ENCODE assay signal across 18 cellular contexts in the genomic region with DNA sequence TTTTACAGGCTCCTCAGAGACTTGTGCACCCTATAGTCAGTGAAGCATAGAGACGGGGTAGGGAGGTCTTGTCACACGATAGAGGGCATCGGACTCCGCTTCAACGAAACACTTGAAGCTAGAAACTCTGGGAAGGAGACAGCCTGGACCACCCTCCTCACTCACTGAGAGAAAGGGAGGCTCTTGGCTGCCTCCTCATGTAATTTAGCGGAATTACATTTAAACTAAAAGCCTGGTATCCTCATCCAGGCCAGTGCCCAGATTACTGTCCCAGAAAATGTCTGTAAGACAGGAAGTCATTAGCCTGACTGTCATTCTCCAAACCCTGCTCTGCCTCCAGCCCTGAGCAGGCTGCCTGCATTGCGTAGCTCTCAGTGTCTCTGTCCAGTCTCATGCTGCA. TPM values are rescaled to one million over a fixed set of nuclear protein-coding genes. Genes with fewer than 3 reads are reported as not detected.
DNase-seq lines count a peak whose midpoint lies in the region; ATAC-seq, FAIRE-seq and TF ChIP-seq lines count a peak whose summit lies in the region.
"Had no signal": no experiment of that assay in that cellular context is flagged by ENCODE, and none has a peak within 500 bp of the region (broad histone marks: within the 10 kb centered on the region; RNA-seq: fewer than 3 reads in every experiment).

No MANE protein-coding gene starts in this region.

- no peaks in the 10 kb centered on the region for H3K27me3 ChIP-seq in testis
- H3K27me3 ChIP-seq: thyroid gland had no signal

- intact Hi-C loops in testis (cut with DNase I; ENCODE audit: low total_unique reads): no loop called here

- no peaks in the 10 kb centered on the region for H3K4me1 Mint-ChIP-seq in neural crest cell
- H3K4me1 Mint-ChIP-seq: activated CD4-positive, alpha-beta T cell treated with anti-CD3 and anti-CD28 coated beads, Interleukin-2, amount 10 ng/mL, durations not matched to agents 24 days and 14 days had no signal

- TF ChIP-seq CTCF in choroid plexus epithelial cell (conservative IDR thresholded peaks at IDR 0.05; ENCODE audit: low read depth, low read length) (peak; percentile 40), neural crest cell (conservative IDR thresholded peaks at IDR 0.05) (peak; percentile 49), testis (IDR thresholded peaks at IDR 0.05) (no peak)

- H3K4me3 Mint-ChIP-seq in neural crest cell: no peak overlapping the region
- H3K4me3 Mint-ChIP-seq: activated CD4-positive, alpha-beta T cell treated with anti-CD3 and anti-CD28 coated beads, Interleukin-2, amount 10 ng/mL, durations not matched to agents 24 days and 14 days had no signal

- H3K36me3 Mint-ChIP-seq in neural crest cell (ENCODE audit: low read depth): peaks cover 4% of the 10 kb centered on the region

- ATAC-seq in HG02571 (IDR thresholded peaks at IDR 0.05; ENCODE audit: unreplicated experiment): no peak

- no peak for FAIRE-seq in GM12892 (lab: Jason Lieb, UNC)
- FAIRE-seq: bronchial epithelial cell, kidney had no signal

- no peaks in the 10 kb centered on the region for H3K9me3 ChIP-seq in testis
- H3K9me3 ChIP-seq: thyroid gland had no signal

- no peak overlapping the region for H3K4me3 ChIP-seq in choroid plexus epithelial cell (ENCODE audit: low read depth, low read length)
- no peak overlapping the region for H3K4me3 ChIP-seq in testis
- H3K4me3 ChIP-seq: SK-N-MC, thyroid gland had no signal

- WGBS in testis, 2 donors: 73 to 97% methylated on average over 7 of the region's 7 CpGs

- H3K9me3 Mint-ChIP-seq in neural crest cell: no peaks in the 10 kb centered on the region
- H3K9me3 Mint-ChIP-seq: activated CD4-positive, alpha-beta T cell treated with anti-CD3 and anti-CD28 coated beads, Interleukin-2, amount 10 ng/mL, durations not matched to agents 24 days and 14 days; activated T-helper 2 cell treated with anti-CD3 and anti-CD28 coated beads, Interferon-gamma antibody, Interleukin-2, Interleukin-4, amounts not matched to agents 10 μg/mL and 5 μg/mL and 100 μg/mL, durations not matched to agents 14 hours and 24 hours and 36 hours had no signal

- peak; percentile 32 for DNase-seq in DMS 273 (lab: John Stamatoyannopoulos, UW; ENCODE audit: unreplicated experiment)
- DNase-seq in DMS 273 treated with DMSO at 0.1 percent for 48 hours (lab: John Stamatoyannopoulos, UW): no peak
- peak; percentile 34 for DNase-seq in NAMALWA (ENCODE audit: low spot score)
- DNase-seq in choroid plexus epithelial cell (ENCODE audit: low read depth): no peak
- peak; percentile 12 for DNase-seq in neural crest cell (ENCODE audit: low read depth, low spot score)
- DNase-seq in GM12892 (ENCODE audit: insufficient read length): no peak
- DNase-seq in testis: no peak
- DNase-seq: activated CD4-positive, alpha-beta T cell treated with anti-CD3 and anti-CD28 coated beads, Interleukin-2, amount 10 ng/mL, durations not matched to agents 24 days and 14 days; DMS153; kidney; MV-4-11; NCI-H69 had no signal

- H3K27ac ChIP-seq in testis: no peak overlapping the region
- H3K27ac ChIP-seq: SK-N-MC, thyroid gland had no signal

- H3K27ac Mint-ChIP-seq in neural crest cell (ENCODE audit: unreplicated experiment): no peak overlapping the region
- H3K27ac Mint-ChIP-seq: activated CD4-positive, alpha-beta T cell treated with anti-CD3 and anti-CD28 coated beads, Interleukin-2, amount 10 ng/mL, durations not matched to agents 24 days and 14 days; activated T-helper 2 cell treated with anti-CD3 and anti-CD28 coated beads, Interferon-gamma antibody, Interleukin-2, Interleukin-4, amounts not matched to agents 10 μg/mL and 5 μg/mL and 100 μg/mL, durations not matched to agents 14 hours and 24 hours and 36 hours had no signal

- no peaks in the 10 kb centered on the region for H3K27me3 Mint-ChIP-seq in neural crest cell (ENCODE audit: low read depth)
- H3K27me3 Mint-ChIP-seq: activated CD4-positive, alpha-beta T cell treated with anti-CD3 and anti-CD28 coated beads, Interleukin-2, amount 10 ng/mL, durations not matched to agents 24 days and 14 days had no signal

- no peaks in the 10 kb centered on the region for H3K36me3 ChIP-seq in testis (ENCODE audit: low read depth, missing control alignments)
- H3K36me3 ChIP-seq: thyroid gland had no signal

- TF ChIP-seq POLR2A in GM12892 (IDR thresholded peaks at IDR 0.05; ENCODE audit: low read depth, low read length) (no peak), testis (IDR thresholded peaks at IDR 0.05) (no peak)

- H3K4me1 ChIP-seq in testis: no peaks in the 10 kb centered on the region
- H3K4me1 ChIP-seq: thyroid gland had no signal

RNA-seq across cellular contexts. Expression of gene TTLL1, which starts 36.0 kb away (rescaled TPM):
- 19.1 TPM in 2 replicates for total RNA-seq in neural crest cell
- 5.1 TPM for polyA plus RNA-seq in GM12892 (2012; ENCODE audit: missing spikeins)
- 10 to 100 TPM; 22.5 to 28.9 TPM for total RNA-seq in testis
- 30.0 TPM for polyA plus RNA-seq in testis (ENCODE audit: insufficient read depth, low read depth, low replicate concordance)

RNA-seq across cellular contexts. Expression of gene PACSIN2, which starts 38.2 kb away (rescaled TPM):
- total RNA-seq in neural crest cell (76.1 and 79.4 TPM in 2 replicates), testis (10 to 100 TPM; 43.6 to 45.6 TPM)
- polyA plus RNA-seq in GM12892 (2012; ENCODE audit: missing spikeins): 32.2 TPM
- polyA plus RNA-seq in testis (ENCODE audit: insufficient read depth, low read depth, low replicate concordance): 43.5 TPM

RNA-seq across cellular contexts. Expression of gene BIK, which starts 57.4 kb away (rescaled TPM):
- 0.61 and 0.86 TPM in 2 replicates for total RNA-seq in neural crest cell
- 2.8 TPM for polyA plus RNA-seq in GM12892 (2012; ENCODE audit: missing spikeins)
- 1 to 10 TPM; 7.2 to 9.6 TPM for total RNA-seq in testis
- polyA plus RNA-seq in testis (ENCODE audit: insufficient read depth, low read depth, low replicate concordance): 2.5 TPM
- total RNA-seq: myocyte had no signal

Comparison
In these comparisons a context has a peak if more than half of its experiments do, and no peak if none do; other contexts are left out.
1. DNase-seq: peak in DMS 273 (single experiment), NAMALWA (single experiment) and neural crest cell (single experiment); none in DMS 273 treated with DMSO at 0.1 percent for 48 hours (single experiment), choroid plexus epithelial cell (single experiment), GM12892 (single experiment) and testis (single experiment).
2. CTCF ChIP-seq: peak in choroid plexus epithelial cell (single experiment) and neural crest cell (single experiment); none in testis (0 of 3).